12 cellular contexts compared by ENCODE assay signal in genomic region chr6:82217014-82217621, GRCh38. TPM values are rescaled to one million over a fixed set of nuclear protein-coding genes. Genes with fewer than 3 reads are reported as not detected.
A peak's percentile ranks its signal among the peaks of the same experiment; 100 is the strongest.
DNase-seq lines count a peak whose midpoint lies in the region; ATAC-seq and TF ChIP-seq lines count a peak whose summit lies in the region.
"Had no signal": no experiment of that assay in that cellular context is flagged by ENCODE, and none has a peak within 500 bp of the region (broad histone marks: within the 10 kb centered on the region; RNA-seq: fewer than 3 reads in every experiment).

No MANE protein-coding gene starts in this region.

- TF ChIP-seq POLR2A in erythroblast (IDR thresholded peaks at IDR 0.05; ENCODE audit: low read length) (no peak), breast epithelium (IDR thresholded peaks at IDR 0.05) (no peak)

- POLR2A ChIA-PET in activated CD4-positive, alpha-beta T cell treated with anti-CD3 and anti-CD28 coated beads for 36 hours (lab: Charles Lee) = no interaction called here

- H3K4me3 Mint-ChIP-seq in activated CD4-positive, alpha-beta T cell treated with anti-CD3 and anti-CD28 coated beads for 36 hours = no peak overlapping the region

- DNase-seq in activated CD4-positive, alpha-beta T cell treated with anti-CD3 and anti-CD28 coated beads for 36 hours = no peak
- no peak for DNase-seq in activated CD4-positive, alpha-beta T cell treated with anti-CD3 and anti-CD28 coated beads for 4 hours
- DNase-seq in putamen (ENCODE audit: low spot score) (peak; percentile 34), Right ventricle myocardium inferior (ENCODE audit: missing footprints) (no peak), erythroblast (lab: John Stamatoyannopoulos, UW) (no peak), breast epithelium (ENCODE audit: low spot score in 2 of 2) (no peak)
- DNase-seq: NCI-H187, SHP77 treated with DMSO at 0.1 percent for 48 hours had no signal

- no peaks in the 10 kb centered on the region for H3K27me3 Mint-ChIP-seq in activated CD4-positive, alpha-beta T cell treated with anti-CD3 and anti-CD28 coated beads for 36 hours
- H3K27me3 Mint-ChIP-seq: progenitor cell of endocrine pancreas had no signal

- CTCF ChIA-PET in activated CD4-positive, alpha-beta T cell treated with anti-CD3 and anti-CD28 coated beads for 36 hours (lab: Charles Lee) = no interaction called here

- no peak for ATAC-seq in activated CD4-positive, alpha-beta T cell treated with anti-CD3 and anti-CD28 coated beads for 36 hours
- ATAC-seq in HG02571 (IDR thresholded peaks at IDR 0.05; ENCODE audit: unreplicated experiment) = peak; percentile 73
- ATAC-seq in HG03442 (IDR thresholded peaks at IDR 0.05; ENCODE audit: unreplicated experiment) = peak; percentile 87
- no peak for ATAC-seq in Right ventricle myocardium inferior
- ATAC-seq: A549 had no signal

- no peaks in the 10 kb centered on the region for H3K9me3 ChIP-seq in breast epithelium
- H3K9me3 ChIP-seq: A549 had no signal

- H3K27ac ChIP-seq in breast epithelium = no peak overlapping the region
- H3K27ac ChIP-seq: A549 had no signal

- peaks cover 10% of the 10 kb centered on the region for H3K4me1 Mint-ChIP-seq in activated CD4-positive, alpha-beta T cell treated with anti-CD3 and anti-CD28 coated beads for 36 hours

- peak overlapping the region; percentile 23 for H3K27ac Mint-ChIP-seq in activated CD4-positive, alpha-beta T cell treated with anti-CD3 and anti-CD28 coated beads for 36 hours

- H3K27me3 ChIP-seq in breast epithelium = no peaks in the 10 kb centered on the region

- no peaks in the 10 kb centered on the region for H3K4me1 ChIP-seq in breast epithelium
- H3K4me1 ChIP-seq: A549 had no signal

- no peaks in the 10 kb centered on the region for H3K36me3 ChIP-seq in breast epithelium

- intact Hi-C loops in activated CD4-positive, alpha-beta T cell treated with anti-CD3 and anti-CD28 coated beads for 36 hours (cut with DNase I, micrococcal nuclease) = no loop called here
- intact Hi-C loops in Right ventricle myocardium inferior (cut with DNase I) (no loop called here), breast epithelium (cut with DNase I; ENCODE audit: low total_unique reads) (no loop called here)

- no peaks in the 10 kb centered on the region for H3K9me3 Mint-ChIP-seq in activated CD4-positive, alpha-beta T cell treated with anti-CD3 and anti-CD28 coated beads for 36 hours (ENCODE audit: low read depth)

- H3K36me3 Mint-ChIP-seq in activated CD4-positive, alpha-beta T cell treated with anti-CD3 and anti-CD28 coated beads for 36 hours (ENCODE audit: low read depth) = peaks cover 43% of the 10 kb centered on the region

- H3K4me3 ChIP-seq in breast epithelium = no peak overlapping the region
- H3K4me3 ChIP-seq: A549 had no signal

- TF ChIP-seq CTCF in breast epithelium (IDR thresholded peaks at IDR 0.05) = no peak

RNA-seq across cellular contexts. Expression of gene IBTK, which starts 30.4 kb away (rescaled TPM):
- 10 to 100 TPM; 28.6 to 29.5 TPM for total RNA-seq in activated CD4-positive, alpha-beta T cell treated with anti-CD3 and anti-CD28 coated beads for 36 hours
- 27.6 TPM for total RNA-seq in Right ventricle myocardium inferior
- 10 to 100 TPM; 25.6 to 41.1 (median 33.4) TPM for total RNA-seq in breast epithelium

Comparison
In these comparisons a context has a peak if more than half of its experiments do, and no peak if none do; other contexts are left out.
1. ATAC-seq: peak in HG02571 (single experiment) and HG03442 (single experiment); none in activated CD4-positive, alpha-beta T cell treated with anti-CD3 and anti-CD28 coated beads for 36 hours (single experiment) and Right ventricle myocardium inferior (single experiment).